In the genomic region with DNA sequence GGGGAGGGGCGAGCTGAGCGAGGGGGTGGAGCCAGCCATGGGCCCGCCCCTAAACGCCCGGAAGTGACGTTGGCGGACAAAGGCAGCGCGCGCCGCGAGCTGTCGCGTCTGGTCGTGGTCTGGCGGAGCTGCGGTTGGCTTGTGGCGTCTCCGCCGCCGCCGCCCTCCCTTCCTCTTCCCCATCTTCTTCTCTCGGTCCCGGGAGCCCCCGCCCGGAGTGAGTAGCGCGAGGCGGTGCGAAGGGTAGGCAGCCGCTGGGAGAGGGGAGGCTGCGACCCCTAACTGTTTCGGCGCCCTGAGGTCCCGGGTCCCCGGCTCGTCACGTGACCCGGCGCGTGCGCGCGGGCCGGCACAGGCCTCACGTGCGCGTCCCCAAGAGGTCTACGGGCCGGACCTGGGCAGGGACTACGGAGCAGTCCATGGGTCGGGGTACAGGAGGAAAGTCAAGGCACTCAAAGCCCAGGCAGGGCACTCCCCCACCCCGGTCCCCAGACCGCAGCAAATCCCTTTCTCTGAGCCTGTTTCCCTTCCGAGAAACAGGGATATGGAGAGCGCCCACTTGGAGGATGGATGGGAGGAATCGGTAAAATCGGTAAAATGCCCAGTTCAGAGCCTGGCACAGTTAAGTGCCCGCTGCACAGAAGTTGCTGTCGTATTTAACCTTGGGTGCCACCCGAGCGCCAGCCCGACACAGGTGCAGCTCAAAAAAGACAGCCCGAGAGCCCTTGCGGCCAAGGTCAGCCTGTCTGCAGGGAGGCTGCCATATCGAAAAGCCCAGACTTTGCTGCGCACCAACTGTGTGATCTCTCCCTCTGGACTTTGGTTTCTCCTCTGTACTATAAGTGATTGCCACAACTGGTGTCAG, we compare ENCODE assay signal across 1 cellular context.
TF ChIP-seq lines count a peak whose summit lies in the region.

A gene with protein sequence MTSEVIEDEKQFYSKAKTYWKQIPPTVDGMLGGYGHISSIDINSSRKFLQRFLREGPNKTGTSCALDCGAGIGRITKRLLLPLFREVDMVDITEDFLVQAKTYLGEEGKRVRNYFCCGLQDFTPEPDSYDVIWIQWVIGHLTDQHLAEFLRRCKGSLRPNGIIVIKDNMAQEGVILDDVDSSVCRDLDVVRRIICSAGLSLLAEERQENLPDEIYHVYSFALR (plus strand): TSS at position 85 of the 865 bp plus-strand sequence. CDS start 6,541 bp downstream, outside the sequence.

TF ChIP-seq in HepG2, 621 proteins besides CTCF, POLR2A, EP300 and RAD21 (continued from another document and continues in another):
- no peak for TF ChIP-seq PLSCR1 (CRISPR knock-in tag; IDR thresholded peaks at IDR 0.05; ENCODE audit: borderline replicate concordance)
- TF ChIP-seq KDM5A (IDR thresholded peaks at IDR 0.05; ENCODE audit: borderline replicate concordance, low read length), result peak; percentile 73; the same call in 1 of the 2 replicates
- TF ChIP-seq DNMT1 (CRISPR knock-in tag; IDR thresholded peaks at IDR 0.05), result no peak
- peak; percentile 68 for TF ChIP-seq CBFB (CRISPR knock-in tag; IDR thresholded peaks at IDR 0.05)
- TF ChIP-seq TRIM24 (CRISPR knock-in tag; IDR thresholded peaks at IDR 0.05), result no peak
- peak; percentile 83 for TF ChIP-seq ZNF142 (CRISPR knock-in tag; IDR thresholded peaks at IDR 0.05)
- TF ChIP-seq, protein P1, sequence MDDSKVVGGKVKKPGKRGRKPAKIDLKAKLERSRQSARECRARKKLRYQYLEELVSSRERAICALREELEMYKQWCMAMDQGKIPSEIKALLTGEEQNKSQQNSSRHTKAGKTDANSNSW (CRISPR knock-in tag; IDR thresholded peaks at IDR 0.05; ENCODE audit: borderline replicate concordance), result peak; percentile 57; the same call in 1 of the 2 replicates
- peak in 1 of 2 experiments; percentile 50; a peak in 2 of 4 replicates for TF ChIP-seq NR2F1 (CRISPR knock-in tag; IDR thresholded peaks at IDR 0.05)
- TF ChIP-seq ZNF496 (CRISPR knock-in tag; IDR thresholded peaks at IDR 0.05; ENCODE audit: insufficient replicate concordance), result no peak
- no peak for TF ChIP-seq SIX4 (CRISPR knock-in tag; IDR thresholded peaks at IDR 0.05)
- no peak; the same call in 1 of the 2 replicates for TF ChIP-seq ZHX1 (CRISPR knock-in tag; IDR thresholded peaks at IDR 0.05; ENCODE audit: low read depth)
- no peak for TF ChIP-seq FOXK2 (IDR thresholded peaks at IDR 0.05)
- TF ChIP-seq ZNF577 (CRISPR knock-in tag; IDR thresholded peaks at IDR 0.05; ENCODE audit: borderline replicate concordance, low read depth), result no peak
- no peak for TF ChIP-seq ZNF12 (CRISPR knock-in tag; IDR thresholded peaks at IDR 0.05)
- TF ChIP-seq KAT7 (CRISPR knock-in tag; IDR thresholded peaks at IDR 0.05; ENCODE audit: borderline replicate concordance), result no peak; the same call in 1 of the 2 replicates
- TF ChIP-seq, protein P2, sequence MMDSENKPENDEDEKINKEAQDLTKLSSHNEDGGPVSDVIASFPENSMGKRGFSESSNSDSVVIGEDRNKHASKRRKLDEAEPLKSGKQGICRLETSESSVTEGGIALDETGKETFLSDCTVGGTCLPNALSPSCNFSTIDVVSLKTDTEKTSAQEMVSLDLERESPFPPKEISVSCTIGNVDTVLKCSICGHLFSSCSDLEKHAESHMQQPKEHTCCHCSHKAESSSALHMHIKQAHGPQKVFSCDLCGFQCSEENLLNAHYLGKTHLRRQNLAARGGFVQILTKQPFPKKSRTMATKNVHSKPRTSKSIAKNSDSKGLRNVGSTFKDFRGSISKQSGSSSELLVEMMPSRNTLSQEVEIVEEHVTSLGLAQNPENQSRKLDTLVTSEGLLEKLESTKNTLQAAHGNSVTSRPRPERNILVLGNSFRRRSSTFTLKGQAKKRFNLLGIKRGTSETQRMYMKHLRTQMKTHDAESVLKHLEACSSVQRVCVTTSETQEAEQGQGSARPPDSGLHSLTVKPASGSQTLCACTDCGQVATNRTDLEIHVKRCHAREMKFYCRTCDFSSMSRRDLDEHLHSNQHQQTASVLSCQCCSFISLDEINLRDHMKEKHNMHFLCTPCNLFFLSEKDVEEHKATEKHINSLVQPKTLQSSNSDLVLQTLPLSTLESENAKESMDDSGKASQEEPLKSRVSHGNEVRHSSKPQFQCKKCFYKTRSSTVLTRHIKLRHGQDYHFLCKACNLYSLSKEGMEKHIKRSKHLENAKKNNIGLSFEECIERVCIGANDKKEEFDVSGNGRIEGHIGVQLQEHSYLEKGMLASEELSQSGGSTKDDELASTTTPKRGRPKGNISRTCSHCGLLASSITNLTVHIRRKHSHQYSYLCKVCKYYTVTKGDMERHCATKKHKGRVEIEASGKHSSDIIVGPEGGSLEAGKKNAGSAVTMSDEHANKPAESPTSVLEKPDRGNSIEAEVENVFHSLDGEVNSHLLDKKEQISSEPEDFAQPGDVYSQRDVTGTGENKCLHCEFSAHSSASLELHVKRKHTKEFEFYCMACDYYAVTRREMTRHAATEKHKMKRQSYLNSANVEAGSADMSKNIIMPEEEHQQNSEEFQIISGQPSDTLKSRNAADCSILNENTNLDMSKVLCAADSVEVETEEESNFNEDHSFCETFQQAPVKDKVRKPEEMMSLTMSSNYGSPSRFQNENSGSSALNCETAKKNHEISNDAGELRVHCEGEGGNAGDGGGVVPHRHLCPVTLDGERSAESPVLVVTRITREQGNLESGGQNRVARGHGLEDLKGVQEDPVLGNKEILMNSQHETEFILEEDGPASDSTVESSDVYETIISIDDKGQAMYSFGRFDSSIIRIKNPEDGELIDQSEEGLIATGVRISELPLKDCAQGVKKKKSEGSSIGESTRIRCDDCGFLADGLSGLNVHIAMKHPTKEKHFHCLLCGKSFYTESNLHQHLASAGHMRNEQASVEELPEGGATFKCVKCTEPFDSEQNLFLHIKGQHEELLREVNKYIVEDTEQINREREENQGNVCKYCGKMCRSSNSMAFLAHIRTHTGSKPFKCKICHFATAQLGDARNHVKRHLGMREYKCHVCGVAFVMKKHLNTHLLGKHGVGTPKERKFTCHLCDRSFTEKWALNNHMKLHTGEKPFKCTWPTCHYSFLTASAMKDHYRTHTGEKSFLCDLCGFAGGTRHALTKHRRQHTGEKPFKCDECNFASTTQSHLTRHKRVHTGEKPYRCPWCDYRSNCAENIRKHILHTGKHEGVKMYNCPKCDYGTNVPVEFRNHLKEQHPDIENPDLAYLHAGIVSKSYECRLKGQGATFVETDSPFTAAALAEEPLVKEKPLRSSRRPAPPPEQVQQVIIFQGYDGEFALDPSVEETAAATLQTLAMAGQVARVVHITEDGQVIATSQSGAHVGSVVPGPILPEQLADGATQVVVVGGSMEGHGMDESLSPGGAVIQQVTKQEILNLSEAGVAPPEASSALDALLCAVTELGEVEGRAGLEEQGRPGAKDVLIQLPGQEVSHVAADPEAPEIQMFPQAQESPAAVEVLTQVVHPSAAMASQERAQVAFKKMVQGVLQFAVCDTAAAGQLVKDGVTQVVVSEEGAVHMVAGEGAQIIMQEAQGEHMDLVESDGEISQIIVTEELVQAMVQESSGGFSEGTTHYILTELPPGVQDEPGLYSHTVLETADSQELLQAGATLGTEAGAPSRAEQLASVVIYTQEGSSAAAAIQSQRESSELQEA (CRISPR knock-in tag; IDR thresholded peaks at IDR 0.05; ENCODE audit: not compliant biosample characterization), result no peak
- no peak for TF ChIP-seq HMG20A (CRISPR knock-in tag; IDR thresholded peaks at IDR 0.05; ENCODE audit: borderline replicate concordance)
- TF ChIP-seq EED (CRISPR knock-in tag; IDR thresholded peaks at IDR 0.05), result no peak
- no peak for TF ChIP-seq ZNF75D (CRISPR knock-in tag; IDR thresholded peaks at IDR 0.05; ENCODE audit: borderline replicate concordance)
- TF ChIP-seq ZFP41 (CRISPR knock-in tag; IDR thresholded peaks at IDR 0.05; ENCODE audit: borderline replicate concordance), result no peak
- TF ChIP-seq ZNF230 (CRISPR knock-in tag; IDR thresholded peaks at IDR 0.05), result peak; percentile 69; the same call in 1 of the 2 replicates
- TF ChIP-seq PITX1 (CRISPR knock-in tag; IDR thresholded peaks at IDR 0.05), result peak; percentile 74; the same call in 1 of the 2 replicates
- TF ChIP-seq PAXIP1 (CRISPR knock-in tag; conservative IDR thresholded peaks at IDR 0.05), result peak; percentile 69
- no peak for TF ChIP-seq DPF2 (CRISPR knock-in tag; IDR thresholded peaks at IDR 0.05; ENCODE audit: borderline replicate concordance, low read depth)
- peak; percentile 73; the same call in 1 of the 2 replicates for TF ChIP-seq ZBTB7A (CRISPR knock-in tag; IDR thresholded peaks at IDR 0.05)
- TF ChIP-seq TMF1 (CRISPR knock-in tag; IDR thresholded peaks at IDR 0.05; ENCODE audit: low read depth), result no peak; the same call in 1 of the 2 replicates
